ENCODE assay signal across 8 cellular contexts in genomic region chr4:98659106-98659592, GRCh38. TPM values are rescaled to one million over a fixed set of nuclear protein-coding genes. Genes with fewer than 3 reads are reported as not detected.
DNase-seq lines count a peak whose midpoint lies in the region; ATAC-seq and FAIRE-seq lines count a peak whose summit lies in the region.

No MANE protein-coding gene starts in this region.

- WGBS in iPS DF 6.9 (ENCODE audit: insufficient coverage, insufficient read length): no CpG with 5 or more reads among the region's 17 CpGs
- WGBS in small intestine, 3 donors: 11 to 24% (median 16%) methylated on average over 17 of the region's 17 CpGs

- no peak overlapping the region for H3K27ac ChIP-seq in iPS DF 6.9 (ENCODE audit: low read length)
- peak overlapping the region in 1 of 2 donors; percentile 56 for H3K27ac ChIP-seq in small intestine (ENCODE audit: low read depth in 1 of 2, low read length in 1 of 2)

- H3K4me3 ChIP-seq in iPS DF 6.9 (ENCODE audit: low read length): peak overlapping the region; percentile 63
- peak overlapping the region; percentile 53 to 62 for H3K4me3 ChIP-seq in small intestine (ENCODE audit: low read depth in 1 of 2, low read length in 2 of 2)

- H3K36me3 ChIP-seq in iPS DF 6.9 (ENCODE audit: control insufficient read depth, insufficient read depth, low read length) (no peaks in the 10 kb centered on the region), small intestine (ENCODE audit: control insufficient read depth in 2 of 2, insufficient read depth in 2 of 2, low read length in 2 of 2) (no peaks in the 10 kb centered on the region)

- H3K4me1 Mint-ChIP-seq in activated naive CD4-positive, alpha-beta T cell treated with anti-CD3 and anti-CD28 coated beads, Interleukin-2, amount 10 ng/mL, durations not matched to agents 7 days and 5 days: peaks cover 81% of the 10 kb centered on the region
- H3K4me1 Mint-ChIP-seq in activated naive CD8-positive, alpha-beta T cell treated with anti-CD3 and anti-CD28 coated beads, Interleukin-2, amount 10 ng/mL, durations not matched to agents 7 days and 5 days: peaks cover 66% of the 10 kb centered on the region

- no peak for DNase-seq in activated naive CD4-positive, alpha-beta T cell treated with anti-CD3 and anti-CD28 coated beads, Interleukin-2, amount 10 ng/mL, durations not matched to agents 7 days and 5 days
- DNase-seq in activated naive CD4-positive, alpha-beta T cell treated with anti-CD3 and anti-CD28 coated beads, Interleukin-2, amount 50 U/mL, for 16 hours: no peak
- no peak for DNase-seq in activated naive CD8-positive, alpha-beta T cell treated with anti-CD3 and anti-CD28 coated beads, Interleukin-2, amount 10 ng/mL, durations not matched to agents 7 days and 5 days
- DNase-seq in iPS DF 6.9 (ENCODE audit: low read depth, low spot score) (no peak), small intestine (no peak), left lobe of liver (ENCODE audit: low spot score) (no peak)

- H3K9me3 Mint-ChIP-seq in activated naive CD4-positive, alpha-beta T cell treated with anti-CD3 and anti-CD28 coated beads, Interleukin-2, amount 10 ng/mL, durations not matched to agents 7 days and 5 days: no peaks in the 10 kb centered on the region
- no peaks in the 10 kb centered on the region for H3K9me3 Mint-ChIP-seq in activated naive CD8-positive, alpha-beta T cell treated with anti-CD3 and anti-CD28 coated beads, Interleukin-2, amount 10 ng/mL, durations not matched to agents 7 days and 5 days

- ATAC-seq in activated naive CD8-positive, alpha-beta T cell treated with anti-CD3 and anti-CD28 coated beads, Interleukin-2, amount 10 ng/mL, durations not matched to agents 7 days and 5 days (ENCODE audit: low read depth): no peak
- ATAC-seq in GM19397 (IDR thresholded peaks at IDR 0.05; ENCODE audit: unreplicated experiment) (no peak), HG03159 (IDR thresholded peaks at IDR 0.05; ENCODE audit: unreplicated experiment) (no peak), left lobe of liver (no peak)

- FAIRE-seq in small intestine (lab: Jason Lieb, UNC): no peak

- H3K9me3 ChIP-seq in iPS DF 6.9 (ENCODE audit: control insufficient read depth, insufficient read depth, low read length) (no peaks in the 10 kb centered on the region), small intestine (ENCODE audit: control insufficient read depth, low read depth) (no peaks in the 10 kb centered on the region)

- POLR2A ChIA-PET in activated naive CD8-positive, alpha-beta T cell treated with anti-CD3 and anti-CD28 coated beads, Interleukin-2, amount 10 ng/mL, durations not matched to agents 7 days and 5 days (lab: Charles Lee): interaction anchor here (1.0 to 1.7 kb wide), 2 partner anchors 188 to 270 kb away, joined by 6 to 12 read pairs; partner anchors contain the start of gene EIF4E

- H3K27ac Mint-ChIP-seq in activated naive CD4-positive, alpha-beta T cell treated with anti-CD3 and anti-CD28 coated beads, Interleukin-2, amount 10 ng/mL, durations not matched to agents 7 days and 5 days: no peak overlapping the region
- H3K27ac Mint-ChIP-seq in activated naive CD8-positive, alpha-beta T cell treated with anti-CD3 and anti-CD28 coated beads, Interleukin-2, amount 10 ng/mL, durations not matched to agents 7 days and 5 days: peak overlapping the region; percentile 5

- 0 out of 2 replicates have a peak, but pooled peaks cover 2% of the 10 kb centered on the region for H3K27me3 ChIP-seq in iPS DF 6.9 (ENCODE audit: control insufficient read depth, insufficient read depth, low read length)
- H3K27me3 ChIP-seq in small intestine (ENCODE audit: control insufficient read depth in 2 of 2, insufficient read depth in 2 of 2, low read length in 2 of 2): peaks cover 0 to 2% of the 10 kb centered on the region in 2 donors

- H3K4me3 Mint-ChIP-seq in activated naive CD4-positive, alpha-beta T cell treated with anti-CD3 and anti-CD28 coated beads, Interleukin-2, amount 10 ng/mL, durations not matched to agents 7 days and 5 days: peak overlapping the region; percentile 79
- H3K4me3 Mint-ChIP-seq in activated naive CD8-positive, alpha-beta T cell treated with anti-CD3 and anti-CD28 coated beads, Interleukin-2, amount 10 ng/mL, durations not matched to agents 7 days and 5 days: peak overlapping the region; percentile 80

- CTCF ChIA-PET in activated naive CD4-positive, alpha-beta T cell treated with anti-CD3 and anti-CD28 coated beads, Interleukin-2, amount 10 ng/mL, durations not matched to agents 7 days and 5 days (lab: Charles Lee): interaction anchor here (1.1 to 1.8 kb wide), 3 partner anchors 11 to 192 kb away, joined by 4 to 5 read pairs (median 5); no protein-coding TSS in a partner anchor

- H3K27me3 Mint-ChIP-seq in activated naive CD4-positive, alpha-beta T cell treated with anti-CD3 and anti-CD28 coated beads, Interleukin-2, amount 10 ng/mL, durations not matched to agents 7 days and 5 days: peaks cover 5% of the 10 kb centered on the region
- H3K27me3 Mint-ChIP-seq in activated naive CD8-positive, alpha-beta T cell treated with anti-CD3 and anti-CD28 coated beads, Interleukin-2, amount 10 ng/mL, durations not matched to agents 7 days and 5 days: no peaks in the 10 kb centered on the region

- H3K36me3 Mint-ChIP-seq in activated naive CD4-positive, alpha-beta T cell treated with anti-CD3 and anti-CD28 coated beads, Interleukin-2, amount 10 ng/mL, durations not matched to agents 7 days and 5 days: peaks cover 11% of the 10 kb centered on the region
- peaks cover 11% of the 10 kb centered on the region for H3K36me3 Mint-ChIP-seq in activated naive CD8-positive, alpha-beta T cell treated with anti-CD3 and anti-CD28 coated beads, Interleukin-2, amount 10 ng/mL, durations not matched to agents 7 days and 5 days

- H3K4me1 ChIP-seq in iPS DF 6.9 (ENCODE audit: control insufficient read depth, insufficient read depth, low read length): peaks cover 4% of the 10 kb centered on the region; the same call in 1 of the 2 replicates
- H3K4me1 ChIP-seq in small intestine (ENCODE audit: control insufficient read depth in 2 of 2, insufficient read depth in 1 of 2, low read depth in 1 of 2, low read length in 1 of 2): peaks cover 0 to 8% of the 10 kb centered on the region in 2 donors

RNA-seq across cellular contexts. Expression of gene TSPAN5, which starts 0.7 kb away (rescaled TPM):
- 10 to 100 TPM; 19.8 to 21.4 TPM for total RNA-seq in activated naive CD8-positive, alpha-beta T cell treated with anti-CD3 and anti-CD28 coated beads, Interleukin-2, amount 10 ng/mL, durations not matched to agents 7 days and 5 days
- 1 to 10 TPM in 2 of 3 donors, under 1 TPM in 1; 0.67 to 3.0 (median 1.4) TPM for polyA plus RNA-seq in small intestine
- 0.43 TPM for total RNA-seq in left lobe of liver

Comparison
In these comparisons a context has a peak if more than half of its experiments do, and no peak if none do; other contexts are left out.
1. RNA of gene TSPAN5, which starts 0.7 kb away (total RNA-seq): 19.8 to 21.4 TPM in activated naive CD8-positive, alpha-beta T cell treated with anti-CD3 and anti-CD28 coated beads, Interleukin-2, amount 10 ng/mL, durations not matched to agents 7 days and 5 days; 0.43 TPM in left lobe of liver (single experiment); every median in the first group is over 10 times any median in the second.